In the genomic region with DNA sequence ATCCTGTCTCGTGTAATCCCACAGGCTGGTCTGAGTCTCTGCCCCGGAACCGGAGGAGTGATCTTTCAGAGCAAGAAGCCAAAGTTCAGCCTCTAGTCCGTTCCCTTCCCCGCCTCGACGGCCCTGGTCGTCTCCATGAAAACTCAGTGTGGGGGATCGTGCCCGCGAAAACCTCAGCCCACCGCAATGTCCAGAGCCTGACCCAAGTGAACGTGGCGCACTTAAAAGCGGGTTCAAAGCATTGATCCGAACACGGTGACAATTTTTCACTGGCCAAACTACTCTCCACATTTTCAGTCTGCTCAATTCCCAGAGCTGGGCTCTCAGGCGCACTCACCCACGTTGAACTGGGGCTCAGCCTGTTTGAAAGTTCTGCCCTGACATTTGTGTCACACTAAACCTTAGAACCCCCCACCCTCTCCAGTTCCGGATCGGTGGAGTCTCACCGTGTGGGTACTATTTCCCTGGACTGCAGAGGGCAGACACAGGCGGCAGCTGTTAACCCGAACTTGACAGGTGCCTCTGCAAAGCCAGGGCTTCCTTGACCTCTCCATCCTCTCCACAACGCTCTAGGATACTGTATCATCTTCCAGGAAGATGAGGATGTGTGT, we compare ENCODE assay signal across 8 cellular contexts. TPM values are rescaled to one million over a fixed set of nuclear protein-coding genes. Genes with fewer than 3 reads are reported as not detected.
DNase-seq lines count a peak whose midpoint lies in the region; ATAC-seq and TF ChIP-seq lines count a peak whose summit lies in the region.

No MANE protein-coding gene starts in this region.

- peak overlapping the region in 4 of 5 experiments; percentile 46 to 88 (median 86) for H3K27ac Mint-ChIP-seq in brain

- peak overlapping the region; percentile 49; the same call in 1 of the 2 replicates for H3K4me3 ChIP-seq in GM12864 (ENCODE audit: low read depth, low read length)
- peak overlapping the region; percentile 64 to 98 (median 80) for H3K4me3 ChIP-seq in stomach

- 1 to 4% (median 2%) methylated on average over 25 of the region's 25 CpGs for WGBS in stomach, 5 donors

- no peaks in the 10 kb centered on the region for H3K36me3 ChIP-seq in stomach

- DNase-seq in GM12864 (ENCODE audit: low read depth) (no peak), NCI-H524 (lab: John Stamatoyannopoulos, UW) (peak; percentile 34 to 64), left colon (peak in 1 of 2 donors; percentile 22), stomach (no peak), AG08395 (ENCODE audit: low spot score) (no peak)

- intact Hi-C loops in left colon (cut with DNase I, micrococcal nuclease), result no loop called here
- intact Hi-C loops in stomach (cut with DNase I; ENCODE audit: low total_unique reads), result no loop called here

- TF ChIP-seq EP300 in stomach (IDR thresholded peaks at IDR 0.05), result no peak

- H3K9me3 Mint-ChIP-seq in brain, result peaks cover 0 to 4% (median 0%) of the 10 kb centered on the region in 5 experiments

- ATAC-seq in left colon (peak; percentile 25), HG03439 (IDR thresholded peaks at IDR 0.05; ENCODE audit: unreplicated experiment) (no peak), HG03095 (IDR thresholded peaks at IDR 0.05; ENCODE audit: unreplicated experiment) (no peak)

- H3K27me3 ChIP-seq in stomach, result peaks cover 0 to 28% (median 5%) of the 10 kb centered on the region in 3 donors

- no peaks in the 10 kb centered on the region for H3K36me3 Mint-ChIP-seq in brain

- peaks cover 14 to 49% (median 34%) of the 10 kb centered on the region in 4 donors for H3K4me1 ChIP-seq in stomach

- H3K27ac ChIP-seq in stomach, result peak overlapping the region; percentile 5 to 78 (median 40)

- H3K27me3 Mint-ChIP-seq in brain, result peaks cover 17% of the 10 kb centered on the region

- H3K4me1 Mint-ChIP-seq in brain, result peaks cover 38% of the 10 kb centered on the region

- H3K4me3 Mint-ChIP-seq in brain, result peak overlapping the region; percentile 82 to 93 (median 86)

- no peak for TF ChIP-seq CTCF in GM12864 (IDR thresholded peaks at IDR 0.05; ENCODE audit: low read depth, low read length, missing control alignments)
- no peak for TF ChIP-seq CTCF in brain (conservative IDR thresholded peaks at IDR 0.05)
- TF ChIP-seq CTCF in stomach (IDR thresholded peaks at IDR 0.05), result no peak

- H3K9me3 ChIP-seq in stomach, result no peaks in the 10 kb centered on the region

- no peak for TF ChIP-seq POLR2A in stomach (IDR thresholded peaks at IDR 0.05)

RNA-seq across cellular contexts. Expression of gene PRICKLE1, which starts 0.9 kb away (rescaled TPM):
- polyA plus RNA-seq in brain (ENCODE audit: insufficient read depth, low read depth, low replicate concordance), result 2.9 TPM
- total RNA-seq in left colon, result 1 to 10 TPM; 1.2 to 2.7 TPM
- 10 to 100 TPM in 2 of 5 donors, 1 to 10 TPM in 3; 2.2 to 15.1 (median 2.9) TPM for total RNA-seq in stomach
- 1 to 10 TPM in 2 of 3 donors, under 1 TPM in 1; 0.80 to 8.1 (median 2.3) TPM for polyA plus RNA-seq in stomach

Comparison
In these comparisons a context has a peak if more than half of its experiments do, and no peak if none do; other contexts are left out.
1. DNase-seq: peak in NCI-H524 (2 of 2); none in GM12864 (single experiment), stomach (single experiment) and AG08395 (single experiment).